In the genomic region with DNA sequence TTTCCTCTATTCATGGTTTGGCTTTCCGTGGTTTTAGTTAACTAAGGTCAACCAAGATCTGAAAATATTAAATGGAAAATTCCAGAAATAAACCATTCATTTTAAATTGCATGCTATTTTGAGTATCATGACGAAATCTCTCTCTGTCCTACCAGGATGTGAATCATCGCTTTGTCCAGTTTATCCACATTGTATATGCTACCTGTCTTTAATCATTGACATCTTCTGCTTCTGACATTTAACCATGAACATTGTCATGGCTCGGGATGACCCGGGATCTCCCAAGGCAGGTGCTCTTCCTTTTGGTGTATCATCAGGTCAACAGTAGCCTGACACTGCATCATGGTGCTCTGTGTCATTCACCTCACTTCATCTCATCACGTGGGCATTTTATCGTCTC, we compare ENCODE assay signal across 1 cellular context.
TF ChIP-seq lines count a peak whose summit lies in the region.

No MANE protein-coding gene starts in this region.

TF ChIP-seq in SK-N-SH treated with all-trans-retinoic acid at 6 μM for 48 hours, 23 proteins besides CTCF, POLR2A, EP300 and RAD21 (continued from another document):
- no peak for TF ChIP-seq TSHZ2 (CRISPR knock-in tag; IDR thresholded peaks at IDR 0.05)
- no peak for TF ChIP-seq ZNF70 (CRISPR knock-in tag; IDR thresholded peaks at IDR 0.05)
- TF ChIP-seq TCF4 (CRISPR knock-in tag; IDR thresholded peaks at IDR 0.05; ENCODE audit: borderline replicate concordance): no peak
- TF ChIP-seq ESRRG (CRISPR knock-in tag; IDR thresholded peaks at IDR 0.05): no peak
- TF ChIP-seq OSR1 (CRISPR knock-in tag; IDR thresholded peaks at IDR 0.05): no peak
- TF ChIP-seq PPARA (CRISPR knock-in tag; IDR thresholded peaks at IDR 0.05; ENCODE audit: borderline replicate concordance): no peak
- TF ChIP-seq, protein P1, sequence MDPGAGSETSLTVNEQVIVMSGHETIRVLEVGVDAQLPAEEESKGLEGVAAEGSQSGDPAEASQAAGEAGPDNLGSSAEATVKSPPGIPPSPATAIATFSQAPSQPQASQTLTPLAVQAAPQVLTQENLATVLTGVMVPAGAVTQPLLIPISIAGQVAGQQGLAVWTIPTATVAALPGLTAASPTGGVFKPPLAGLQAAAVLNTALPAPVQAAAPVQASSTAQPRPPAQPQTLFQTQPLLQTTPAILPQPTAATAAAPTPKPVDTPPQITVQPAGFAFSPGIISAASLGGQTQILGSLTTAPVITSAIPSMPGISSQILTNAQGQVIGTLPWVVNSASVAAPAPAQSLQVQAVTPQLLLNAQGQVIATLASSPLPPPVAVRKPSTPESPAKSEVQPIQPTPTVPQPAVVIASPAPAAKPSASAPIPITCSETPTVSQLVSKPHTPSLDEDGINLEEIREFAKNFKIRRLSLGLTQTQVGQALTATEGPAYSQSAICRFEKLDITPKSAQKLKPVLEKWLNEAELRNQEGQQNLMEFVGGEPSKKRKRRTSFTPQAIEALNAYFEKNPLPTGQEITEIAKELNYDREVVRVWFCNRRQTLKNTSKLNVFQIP (CRISPR knock-in tag; IDR thresholded peaks at IDR 0.05; ENCODE audit: borderline replicate concordance, low read depth): no peak
